In genomic region chr13:76667551-76667950, GRCh38 we compare ENCODE assay signal across 8 cellular contexts.
A peak's percentile ranks its signal among the peaks of the same experiment; 100 is the strongest.
DNase-seq lines count a peak whose midpoint lies in the region.

No MANE protein-coding gene starts in this region.

- DNase-seq in NCI-H748 (lab: John Stamatoyannopoulos, UW; ENCODE audit: unreplicated experiment): peak; percentile 8
- DNase-seq in NCI-H748 treated with DMSO at 0.1 percent for 48 hours (lab: John Stamatoyannopoulos, UW): no peak
- peak; percentile 44 for DNase-seq in NCI-H1694 (lab: John Stamatoyannopoulos, UW)
- peak; percentile 74 for DNase-seq in fibroblast of gingiva (ENCODE audit: low read depth)
- DNase-seq in smooth muscle cell of the brain vasculature (ENCODE audit: low read depth, low spot score): peak; percentile 57
- DNase-seq in NCI-H510A (lab: John Stamatoyannopoulos, UW): no peak
- no peak for DNase-seq in ecto neural progenitor cell (ENCODE audit: low spot score)
- DNase-seq in nucleus accumbens (lab: John Stamatoyannopoulos, UW): no peak

Comparison
In these comparisons a context has a peak if more than half of its experiments do, and no peak if none do; other contexts are left out.
1. DNase-seq: peak in NCI-H748 (single experiment), NCI-H1694 (single experiment), fibroblast of gingiva (single experiment) and smooth muscle cell of the brain vasculature (single experiment); none in NCI-H748 treated with DMSO at 0.1 percent for 48 hours (single experiment), NCI-H510A (single experiment), ecto neural progenitor cell (single experiment) and nucleus accumbens (0 of 56).